ENCODE assay signal across 1 cellular context in the genomic region with DNA sequence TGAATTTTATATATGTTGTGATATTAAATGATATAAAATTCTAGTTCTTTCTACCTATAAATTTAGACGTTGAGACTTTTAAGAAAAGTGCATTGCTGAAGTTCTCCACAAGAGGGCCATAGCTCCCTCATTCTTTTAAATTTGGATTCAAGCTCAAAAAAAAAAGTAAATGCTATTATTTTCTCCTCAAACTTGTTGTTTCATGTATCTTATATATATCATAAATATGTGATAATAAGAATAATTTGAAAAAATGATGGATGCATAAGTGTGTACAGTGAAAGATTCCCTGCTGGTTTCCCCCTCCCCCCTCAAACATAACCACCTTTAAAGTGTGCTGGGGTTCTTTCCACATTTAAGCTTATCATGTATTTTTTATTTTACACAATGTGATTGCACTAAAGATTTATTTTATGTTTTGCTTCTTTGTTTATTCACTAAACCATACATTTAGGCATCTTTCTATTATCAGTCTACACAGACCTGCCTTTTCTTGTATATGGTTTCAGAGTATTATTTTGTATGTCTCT.
TF ChIP-seq lines count a peak whose summit lies in the region.

No MANE protein-coding gene starts in this region.

TF ChIP-seq in H1, 55 proteins besides CTCF, POLR2A, EP300 and RAD21 (continued from another document):
- peak; percentile 53 for TF ChIP-seq CHD7 (IDR thresholded peaks at IDR 0.05; ENCODE audit: insufficient replicate concordance, low read length)
- TF ChIP-seq CREB1 (IDR thresholded peaks at IDR 0.05) = no peak
- TF ChIP-seq JUND (IDR thresholded peaks at IDR 0.05; ENCODE audit: low read length) = no peak
- no peak for TF ChIP-seq GABPA (IDR thresholded peaks at IDR 0.05; ENCODE audit: borderline replicate concordance, insufficient read depth, low read length)
- TF ChIP-seq ATF2 (IDR thresholded peaks at IDR 0.05; ENCODE audit: low read length) = no peak
